ENCODE assay signal across 32 cellular contexts in the genomic region with DNA sequence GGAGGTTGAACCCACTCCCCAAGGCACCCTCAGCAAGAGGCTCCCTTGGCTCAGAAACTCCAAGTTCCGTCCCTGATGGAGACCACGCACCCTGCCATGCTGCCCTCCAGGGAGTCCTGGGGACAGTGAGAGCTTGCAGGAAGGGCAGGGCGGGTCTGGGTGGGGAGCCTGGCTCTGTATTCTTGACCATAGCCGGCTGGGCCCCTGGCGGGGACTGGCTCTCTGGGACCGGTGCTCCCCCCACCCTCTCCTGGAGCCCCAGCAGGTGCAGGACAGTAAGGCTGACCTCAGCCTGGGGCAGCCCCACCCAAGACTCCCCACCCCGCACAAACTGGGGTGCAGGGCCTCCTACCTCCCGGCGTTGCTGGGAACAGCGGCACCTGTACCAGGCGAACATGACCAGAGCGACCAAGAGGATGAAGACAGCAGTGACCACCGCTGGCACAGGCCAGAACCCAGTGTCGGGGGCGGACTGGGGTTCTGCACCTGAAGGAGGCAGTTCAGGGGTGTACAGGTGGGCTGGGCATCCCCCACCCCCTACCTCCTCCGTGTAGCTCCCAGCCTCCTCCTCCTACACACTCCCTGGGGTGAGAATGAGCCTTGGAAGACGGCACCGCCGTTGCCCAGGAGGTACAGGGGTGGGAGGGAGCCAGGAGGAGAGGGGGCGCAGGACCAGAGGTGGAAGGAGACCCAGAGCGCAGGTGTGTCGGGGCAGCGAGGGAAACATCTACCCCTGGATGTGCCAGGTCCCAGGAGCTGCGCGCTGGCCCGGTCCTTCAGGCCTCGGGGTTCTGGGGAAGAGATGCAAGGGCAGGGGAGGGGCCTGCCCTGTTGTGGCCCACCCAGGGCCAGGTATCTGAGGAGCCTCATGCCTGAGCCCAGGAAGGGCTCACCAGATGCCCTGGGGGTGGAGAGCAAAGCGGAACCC. TPM values are rescaled to one million over a fixed set of nuclear protein-coding genes. Genes with fewer than 3 reads are reported as not detected.
A peak's percentile ranks its signal among the peaks of the same experiment; 100 is the strongest.
DNase-seq lines count a peak whose midpoint lies in the region; ATAC-seq, FAIRE-seq and TF ChIP-seq lines count a peak whose summit lies in the region.
"Had no signal": no experiment of that assay in that cellular context is flagged by ENCODE, and none has a peak within 500 bp of the region (broad histone marks: within the 10 kb centered on the region; RNA-seq: fewer than 3 reads in every experiment).

No MANE protein-coding gene starts in this region.

- H3K4me3 ChIP-seq in A549 (no peak overlapping the region), neuronal stem cell (ENCODE audit: low read length in 2 of 2) (no peak overlapping the region), GM23248 (no peak overlapping the region)
- H3K4me3 ChIP-seq: esophagus muscularis mucosa, heart left ventricle, lung, mucosa of descending colon, ovary had no signal

- CTCF ChIA-PET in activated CD4-positive, alpha-beta T cell treated with anti-CD3 and anti-CD28 coated beads for 36 hours (lab: Charles Lee) = interaction anchor here (0.7 to 1.9 kb wide), 5 partner anchors 10 to 81 kb away, joined by 3 to 11 read pairs (median 3); partner anchors contain the start of gene SECTM1
- CTCF ChIA-PET in A549 (lab: Yijun Ruan, JAX) = interaction anchor here (0.6 to 15.6 kb wide), 24 partner anchors 10 to 442 kb away, joined by 3 to 343 read pairs (median 4); partner anchors contain the start of gene SECTM1
- CTCF ChIA-PET in activated CD4-positive, alpha-beta memory T cell treated with anti-CD3 and anti-CD28 coated beads for 36 hours (lab: Charles Lee) = interaction anchor here (0.6 to 6.1 kb wide), 9 partner anchors 8 to 94 kb away, joined by 3 to 113 read pairs (median 3); partner anchors contain the start of gene SECTM1
- CTCF ChIA-PET in CD4-positive, alpha-beta T cell (lab: Charles Lee) = interaction anchor here (1.2 kb wide), 1 partner anchor 67 kb away, joined by 3 read pairs; no protein-coding TSS in a partner anchor

- peaks cover 25% of the 10 kb centered on the region for H3K4me1 Mint-ChIP-seq in activated CD4-positive, alpha-beta T cell treated with anti-CD3 and anti-CD28 coated beads for 36 hours
- H3K4me1 Mint-ChIP-seq in activated CD4-positive, alpha-beta memory T cell treated with anti-CD3 and anti-CD28 coated beads for 36 hours (ENCODE audit: low read depth) = peaks cover 29% of the 10 kb centered on the region
- H3K4me1 Mint-ChIP-seq in CD4-positive, alpha-beta T cell (ENCODE audit: low read depth) = peaks cover 22% of the 10 kb centered on the region

- no peak overlapping the region for H4K91ac ChIP-seq in neuronal stem cell (ENCODE audit: low read depth, low read length, poor library complexity)

- no peak overlapping the region for H3K4me3 Mint-ChIP-seq in activated CD4-positive, alpha-beta T cell treated with anti-CD3 and anti-CD28 coated beads for 36 hours
- peak overlapping the region; percentile 80 for H3K4me3 Mint-ChIP-seq in activated CD4-positive, alpha-beta memory T cell treated with anti-CD3 and anti-CD28 coated beads for 36 hours
- no peak overlapping the region for H3K4me3 Mint-ChIP-seq in CD4-positive, alpha-beta T cell
- H3K4me3 Mint-ChIP-seq: central memory CD8-positive, alpha-beta T cell; dendritic cell treated with granulocyte-macrophage colony-stimulating factor and Interleukin-4, amounts not matched to agents 40 ng/mL and 50 ng/mL, for 4 days; nephron had no signal

- no peak for ATAC-seq in activated CD4-positive, alpha-beta T cell treated with anti-CD3 and anti-CD28 coated beads for 36 hours
- peak; percentile 19 to 21; a peak in 3 of 6 replicates for ATAC-seq in A549
- ATAC-seq in CD4-positive, alpha-beta T cell (ENCODE audit: poor library complexity) = no peak
- ATAC-seq in HG02571 (IDR thresholded peaks at IDR 0.05; ENCODE audit: unreplicated experiment) = no peak
- ATAC-seq: foreskin keratinocyte, heart left ventricle, mucosa of descending colon had no signal

- peak overlapping the region; percentile 48 for H2BK5ac ChIP-seq in neuronal stem cell (ENCODE audit: low read length)

- no peaks in the 10 kb centered on the region for H4K20me1 ChIP-seq in GM23248 (ENCODE audit: insufficient read depth)

- peak; percentile 9 for DNase-seq in activated CD4-positive, alpha-beta T cell treated with anti-CD3 and anti-CD28 coated beads for 36 hours
- DNase-seq in activated CD4-positive, alpha-beta T cell treated with anti-CD3 and anti-CD28 coated beads for 1 hour = no peak
- DNase-seq in A549 (ENCODE audit: low read depth in 1 of 2, low spot score in 1 of 2) = no peak
- DNase-seq in activated CD4-positive, alpha-beta memory T cell treated with anti-CD3 and anti-CD28 coated beads for 36 hours = no peak
- no peak for DNase-seq in neuronal stem cell (ENCODE audit: low spot score)
- no peak for DNase-seq in CD4-positive, alpha-beta T cell
- DNase-seq in GM23248 = no peak
- DNase-seq: 8988T; activated CD4-positive, alpha-beta T cell treated with anti-CD3 and anti-CD28 coated beads, Interleukin-2, amount 50 U/mL, for 4 hours; AML-193; DMS153; foreskin keratinocyte; heart left ventricle; Karpas-422; kidney glomerular epithelial cell; NCI-H1436; NCI-H774; small intestine; T1000 had no signal

- H3K27me3 ChIP-seq in neuronal stem cell (ENCODE audit: control insufficient read depth in 3 of 3, insufficient read depth in 3 of 3, low read depth in 1 of 3, low read length in 3 of 3) (peaks cover 0 to 57% (median 5%) of the 10 kb centered on the region in 3 experiments), GM23248 (replicated peaks; ENCODE audit: insufficient read depth) (no peaks in the 10 kb centered on the region)
- H3K27me3 ChIP-seq in CD4-positive, alpha-beta T cell (ENCODE audit: control insufficient read depth, insufficient read depth, low read length) = no peaks in the 10 kb centered on the region
- H3K27me3 ChIP-seq: ovary had no signal

- no peak for TF ChIP-seq EP300 in A549 (IDR thresholded peaks at IDR 0.05)

- no peak overlapping the region for H2BK12ac ChIP-seq in neuronal stem cell (ENCODE audit: low read length)

- peaks cover 12% of the 10 kb centered on the region; the same call in 2 of the 3 replicates for H3K4me1 ChIP-seq in A549
- H3K4me1 ChIP-seq in neuronal stem cell (ENCODE audit: control insufficient read depth in 2 of 2, insufficient read depth in 1 of 2, low read depth in 1 of 2, low read length in 2 of 2) = peaks cover 17 to 21% of the 10 kb centered on the region in 2 donors
- no peaks in the 10 kb centered on the region for H3K4me1 ChIP-seq in GM23248 (ENCODE audit: insufficient read depth)
- H3K4me1 ChIP-seq: foreskin keratinocyte had no signal

- no peak for TF ChIP-seq CTCF in A549 (IDR thresholded peaks at IDR 0.05)
- TF ChIP-seq CTCF in CD4-positive, alpha-beta T cell (IDR thresholded peaks at IDR 0.05) = no peak

- H3K36me3 Mint-ChIP-seq in activated CD4-positive, alpha-beta T cell treated with anti-CD3 and anti-CD28 coated beads for 36 hours (ENCODE audit: low read depth) = peaks cover 33% of the 10 kb centered on the region
- H3K36me3 Mint-ChIP-seq in activated CD4-positive, alpha-beta memory T cell treated with anti-CD3 and anti-CD28 coated beads for 36 hours = peaks cover 23% of the 10 kb centered on the region
- no peaks in the 10 kb centered on the region for H3K36me3 Mint-ChIP-seq in CD4-positive, alpha-beta T cell (ENCODE audit: low read depth)

- peak overlapping the region; percentile 84 for H2AK5ac ChIP-seq in neuronal stem cell (ENCODE audit: low read depth, low read length)

- H2AFZ ChIP-seq in neuronal stem cell (ENCODE audit: low read length) = no peak overlapping the region
- no peak overlapping the region for H2AFZ ChIP-seq in GM23248

- 80% methylated on average over 21 of the region's 28 CpGs for WGBS in A549 (ENCODE audit: missing lambda C conversion rate)
- WGBS in neuronal stem cell (ENCODE audit: extremely low coverage in 2 of 2, insufficient read length in 2 of 2, insufficient replicate concordance in 1 of 2), 2 donors = no CpG with 5 or more reads among the region's 28 CpGs
- WGBS in GM23248 (ENCODE audit: low coverage in 1 of 2, low lambda C conversion rate in 2 of 2, missing lambda C conversion rate in 2 of 2), 2 experiments = 73 to 81% methylated on average over 14 to 27 of the region's 28 CpGs

- no peak overlapping the region for H3K23ac ChIP-seq in neuronal stem cell (ENCODE audit: low read depth, low read length, poor library complexity)

- intact Hi-C loops in activated CD4-positive, alpha-beta T cell treated with anti-CD3 and anti-CD28 coated beads for 36 hours (cut with DNase I, micrococcal nuclease) = loop anchor here in 1 of 2 experiments (10.0 kb wide), 1 partner anchor 288 kb away; the partner anchor contains the start of genes DCXR and RAC3
- intact Hi-C loops in activated CD4-positive, alpha-beta memory T cell treated with anti-CD3 and anti-CD28 coated beads for 36 hours (cut with micrococcal nuclease) = no loop called here
- intact Hi-C loops in CD4-positive, alpha-beta T cell (cut with DNase I, micrococcal nuclease) = loop anchor here in 1 of 2 experiments (5.0 kb wide), 2 partner anchors 65 to 85 kb away; no protein-coding TSS in a partner anchor

- H3K36me3 ChIP-seq in neuronal stem cell (replicated peaks in 1 of 2; ENCODE audit: control insufficient read depth in 2 of 2, insufficient read depth in 2 of 2, low read length in 2 of 2) = no peaks in the 10 kb centered on the region
- no peaks in the 10 kb centered on the region for H3K36me3 ChIP-seq in GM23248 (ENCODE audit: low read depth)
- H3K36me3 ChIP-seq: ovary had no signal

- no peaks in the 10 kb centered on the region for H3K9me3 Mint-ChIP-seq in activated CD4-positive, alpha-beta T cell treated with anti-CD3 and anti-CD28 coated beads for 36 hours (ENCODE audit: low read depth)
- no peaks in the 10 kb centered on the region for H3K9me3 Mint-ChIP-seq in activated CD4-positive, alpha-beta memory T cell treated with anti-CD3 and anti-CD28 coated beads for 36 hours
- H3K9me3 Mint-ChIP-seq in CD4-positive, alpha-beta T cell = no peaks in the 10 kb centered on the region
- H3K9me3 Mint-ChIP-seq: central memory CD8-positive, alpha-beta T cell; dendritic cell treated with granulocyte-macrophage colony-stimulating factor and Interleukin-4, amounts not matched to agents 40 ng/mL and 50 ng/mL, for 4 days; nephron had no signal

- no peak for FAIRE-seq in A549 (lab: Jason Lieb, UNC)
- FAIRE-seq: H1, small intestine had no signal

- peaks cover 3% of the 10 kb centered on the region for H3K79me1 ChIP-seq in neuronal stem cell (ENCODE audit: low read depth, low read length)

- no peaks in the 10 kb centered on the region for H3K27me3 Mint-ChIP-seq in activated CD4-positive, alpha-beta T cell treated with anti-CD3 and anti-CD28 coated beads for 36 hours
- no peaks in the 10 kb centered on the region for H3K27me3 Mint-ChIP-seq in activated CD4-positive, alpha-beta memory T cell treated with anti-CD3 and anti-CD28 coated beads for 36 hours
- no peaks in the 10 kb centered on the region for H3K27me3 Mint-ChIP-seq in CD4-positive, alpha-beta T cell
- H3K27me3 Mint-ChIP-seq: central memory CD8-positive, alpha-beta T cell had no signal

- peak overlapping the region; percentile 62 for H2BK15ac ChIP-seq in neuronal stem cell (ENCODE audit: low read length)

- H3K79me2 ChIP-seq in GM23248 (ENCODE audit: insufficient read depth) = no peaks in the 10 kb centered on the region

- no peak for TF ChIP-seq RAD21 in A549 (conservative IDR thresholded peaks at IDR 0.05 in 1 of 2, IDR thresholded peaks at IDR 0.05 in 1 of 2)

- H3K4me2 ChIP-seq in A549 (no peak overlapping the region), neuronal stem cell (ENCODE audit: insufficient read depth, low read length, poor library complexity, severe bottlenecking) (no peak overlapping the region), GM23248 (ENCODE audit: unreplicated experiment) (no peak overlapping the region)

- no peaks in the 10 kb centered on the region for H3F3A ChIP-seq in GM23248 (ENCODE audit: insufficient read depth)

- H3K9me3 ChIP-seq in A549 (no peaks in the 10 kb centered on the region), neuronal stem cell (replicated peaks in 1 of 2; ENCODE audit: control insufficient read depth in 2 of 2, insufficient read depth in 1 of 2, low read depth in 1 of 2, low read length in 2 of 2) (peaks cover 7 to 10% of the 10 kb centered on the region in 2 donors), GM23248 (ENCODE audit: low read depth) (no peaks in the 10 kb centered on the region)
- no peaks in the 10 kb centered on the region for H3K9me3 ChIP-seq in CD4-positive, alpha-beta T cell (ENCODE audit: control insufficient read depth, low read length)
- H3K9me3 ChIP-seq: esophagus muscularis mucosa, heart left ventricle, mucosa of descending colon, ovary had no signal

- H2BK120ac ChIP-seq in neuronal stem cell (ENCODE audit: low read depth, low read length) = no peak overlapping the region

- H3K27ac ChIP-seq in A549 (peak overlapping the region in 1 of 2 experiments; percentile 21; a peak in 1 of 6 replicates), neuronal stem cell (replicated peaks; ENCODE audit: low read length) (no peak overlapping the region), GM23248 (no peak overlapping the region)
- H3K27ac ChIP-seq in CD4-positive, alpha-beta T cell (ENCODE audit: low read depth, low read length) = no peak overlapping the region
- H3K27ac ChIP-seq: esophagus muscularis mucosa, foreskin keratinocyte, heart left ventricle, HL-60, ovary had no signal

- peak overlapping the region; percentile 35 for H3K18ac ChIP-seq in neuronal stem cell (ENCODE audit: low read length)

- H3K9me2 ChIP-seq in GM23248 (ENCODE audit: insufficient read depth) = no peaks in the 10 kb centered on the region

- H3K9ac ChIP-seq in neuronal stem cell (ENCODE audit: low read depth, low read length, poor library complexity) (no peak overlapping the region), GM23248 (no peak overlapping the region)

- H4K8ac ChIP-seq in neuronal stem cell (ENCODE audit: low read depth, low read length) = no peak overlapping the region

- no peak overlapping the region for H3K14ac ChIP-seq in neuronal stem cell (ENCODE audit: low read length)

- no peak overlapping the region for H3K4ac ChIP-seq in neuronal stem cell (ENCODE audit: low read length)

- no peak for TF ChIP-seq POLR2A in A549 (IDR thresholded peaks at IDR 0.05; ENCODE audit: low read length)

- POLR2A ChIA-PET in activated CD4-positive, alpha-beta T cell treated with anti-CD3 and anti-CD28 coated beads for 36 hours (lab: Charles Lee) = interaction anchor here (0.7 to 3.2 kb wide), 5 partner anchors 8 to 51 kb away, joined by 3 to 62 read pairs (median 3); no protein-coding TSS in a partner anchor
- POLR2A ChIA-PET in A549 (lab: Yijun Ruan, JAX) = interaction anchor here (0.6 kb wide), 1 partner anchor 24 kb away, joined by 3 read pairs; no protein-coding TSS in a partner anchor
- POLR2A ChIA-PET in activated CD4-positive, alpha-beta memory T cell treated with anti-CD3 and anti-CD28 coated beads for 36 hours (lab: Charles Lee) = interaction anchor here (0.6 to 3.0 kb wide), 5 partner anchors 10 to 87 kb away, joined by 3 to 47 read pairs (median 5); partner anchors contain the start of gene SECTM1
- POLR2A ChIA-PET in CD4-positive, alpha-beta T cell (lab: Charles Lee) = interaction anchor here (0.7 to 2.1 kb wide), 4 partner anchors 21 to 122 kb away, joined by 3 to 17 read pairs (median 3); no protein-coding TSS in a partner anchor

- in situ Hi-C loops in GM23248 (cut with MboI) = no loop called here

- peak overlapping the region; percentile 37 for H3K27ac Mint-ChIP-seq in activated CD4-positive, alpha-beta T cell treated with anti-CD3 and anti-CD28 coated beads for 36 hours
- H3K27ac Mint-ChIP-seq in activated CD4-positive, alpha-beta memory T cell treated with anti-CD3 and anti-CD28 coated beads for 36 hours = peak overlapping the region; percentile 78
- no peak overlapping the region for H3K27ac Mint-ChIP-seq in CD4-positive, alpha-beta T cell
- H3K27ac Mint-ChIP-seq: dendritic cell treated with granulocyte-macrophage colony-stimulating factor and Interleukin-4, amounts not matched to agents 40 ng/mL and 50 ng/mL, for 4 days; nephron had no signal

RNA-seq across cellular contexts. Expression of gene CD7, which starts 5.4 kb away (rescaled TPM):
- 100 to 1,000 TPM; 614 to 725 TPM for total RNA-seq in activated CD4-positive, alpha-beta T cell treated with anti-CD3 and anti-CD28 coated beads for 36 hours
- polyA plus RNA-seq in A549 (2011; rRNA removed) (not detected in 2 replicates), A549 (2017; fragmentation: RNase III; extraction: RNeasy Plus Mini Kit Qiagen cat#74134 plus additional on column Dnase treatment) (not detected in 3 replicates), GM23248 (2016; fragmentation: Nextera tagmentation; extraction: Ambion mirVana) (0.23 TPM in 1 of 2 replicates, not detected in the other)
- not detected in 2 replicates for polyA plus RNA-seq in A549 (2012; cell fraction: cytosol; rRNA removed)
- polyA plus RNA-seq in A549 (2012; cell fraction: nucleus; rRNA removed) = 0.07 TPM in 1 of 2 replicates, not detected in the other
- polyA minus RNA-seq in A549 (2011; rRNA and poly(A)+ RNA removed) = not detected in 2 replicates
- total RNA-seq in activated CD4-positive, alpha-beta memory T cell treated with anti-CD3 and anti-CD28 coated beads for 36 hours = 100 to 1,000 TPM; 570 to 574 TPM
- polyA plus RNA-seq in neuronal stem cell (2013, experiment 1 of 2) = 1.5 TPM
- polyA plus RNA-seq in neuronal stem cell (2013, experiment 2 of 2) = 1.5 TPM
- 100 to 1,000 TPM; 225 to 234 TPM for total RNA-seq in CD4-positive, alpha-beta T cell
- total RNA-seq in GM23248 (2014; rRNA removed; shearing (Covaris generic)) = 0.22 TPM in 1 of 2 replicates, not detected in the other
- total RNA-seq: foreskin keratinocyte, OCI-LY7 had no signal
- polyA plus RNA-seq: foreskin keratinocyte had no signal

RNA-seq across cellular contexts. Expression of gene SECTM1, which starts 10.8 kb away (rescaled TPM):
- 10 to 100 TPM in 1 of 2 experiments, 1 to 10 TPM in 1; 9.0 to 10.9 TPM for total RNA-seq in activated CD4-positive, alpha-beta T cell treated with anti-CD3 and anti-CD28 coated beads for 36 hours
- polyA plus RNA-seq in A549 (2011; rRNA removed) = 0.22 and 0.58 TPM in 2 replicates
- 0.31 and 0.52 TPM in 2 replicates for polyA plus RNA-seq in A549 (2012; cell fraction: cytosol; rRNA removed)
- 0.58 and 0.83 TPM in 2 replicates for polyA plus RNA-seq in A549 (2012; cell fraction: nucleus; rRNA removed)
- 1.5 to 2.5 TPM (median 2.0 TPM) in 3 replicates for polyA plus RNA-seq in A549 (2017; fragmentation: RNase III; extraction: RNeasy Plus Mini Kit Qiagen cat#74134 plus additional on column Dnase treatment)
- polyA minus RNA-seq in A549 (2011; rRNA and poly(A)+ RNA removed) = not detected in 2 replicates
- 10 to 100 TPM; 12.2 to 12.7 TPM for total RNA-seq in activated CD4-positive, alpha-beta memory T cell treated with anti-CD3 and anti-CD28 coated beads for 36 hours
- polyA plus RNA-seq in neuronal stem cell (2013, experiment 1 of 2) = 0.39 TPM
- polyA plus RNA-seq in neuronal stem cell (2013, experiment 2 of 2) = 0.65 TPM
- 1 to 10 TPM; 2.1 to 3.1 TPM for total RNA-seq in CD4-positive, alpha-beta T cell
- total RNA-seq in GM23248 (2014; rRNA removed; shearing (Covaris generic)) = 1.4 and 3.0 TPM in 2 replicates
- polyA plus RNA-seq in GM23248 (2016; fragmentation: Nextera tagmentation; extraction: Ambion mirVana) = 1.4 TPM in 2 replicates
- total RNA-seq: OCI-LY7 had no signal

RNA-seq across cellular contexts. Expression of gene TEX19, which starts 36.3 kb away (rescaled TPM):
- not detected for total RNA-seq in activated CD4-positive, alpha-beta T cell treated with anti-CD3 and anti-CD28 coated beads for 36 hours
- 0.32 and 0.43 TPM in 2 replicates for polyA plus RNA-seq in A549 (2011; rRNA removed)
- 0.74 and 0.80 TPM in 2 replicates for polyA plus RNA-seq in A549 (2012; cell fraction: cytosol; rRNA removed)
- polyA plus RNA-seq in A549 (2012; cell fraction: nucleus; rRNA removed) = 0.55 and 0.59 TPM in 2 replicates
- polyA plus RNA-seq in A549 (2017; fragmentation: RNase III; extraction: RNeasy Plus Mini Kit Qiagen cat#74134 plus additional on column Dnase treatment) = 0.50 to 0.66 TPM (median 0.55 TPM) in 3 replicates
- 0.44 and 0.58 TPM in 2 replicates for polyA minus RNA-seq in A549 (2011; rRNA and poly(A)+ RNA removed)
- total RNA-seq in activated CD4-positive, alpha-beta memory T cell treated with anti-CD3 and anti-CD28 coated beads for 36 hours = not detected
- 0.28 TPM for polyA plus RNA-seq in neuronal stem cell (2013, experiment 1 of 2)
- polyA plus RNA-seq in neuronal stem cell (2013, experiment 2 of 2) = 0.19 TPM
- total RNA-seq in CD4-positive, alpha-beta T cell = not detected
- not detected in 2 replicates for total RNA-seq in GM23248 (2014; rRNA removed; shearing (Covaris generic))
- polyA plus RNA-seq in GM23248 (2016; fragmentation: Nextera tagmentation; extraction: Ambion mirVana) = not detected in 2 replicates
- total RNA-seq: esophagus muscularis mucosa, heart left ventricle, lung, mucosa of descending colon, ovary, Right ventricle myocardium inferior, ureter had no signal
- polyA plus RNA-seq: heart left ventricle, ovary had no signal

RNA-seq across cellular contexts. Expression of gene UTS2R, which starts 48.8 kb away (rescaled TPM):
- not detected for total RNA-seq in activated CD4-positive, alpha-beta T cell treated with anti-CD3 and anti-CD28 coated beads for 36 hours
- polyA plus RNA-seq in A549 (2011; rRNA removed) (not detected in 2 replicates), A549 (2017; fragmentation: RNase III; extraction: RNeasy Plus Mini Kit Qiagen cat#74134 plus additional on column Dnase treatment) (not detected in 3 replicates), GM23248 (2016; fragmentation: Nextera tagmentation; extraction: Ambion mirVana) (not detected in 2 replicates)
- polyA plus RNA-seq in A549 (2012; cell fraction: cytosol; rRNA removed) = not detected in 2 replicates
- polyA plus RNA-seq in A549 (2012; cell fraction: nucleus; rRNA removed) = 0.06 and 0.11 TPM in 2 replicates
- polyA minus RNA-seq in A549 (2011; rRNA and poly(A)+ RNA removed) = not detected in 2 replicates
- total RNA-seq in activated CD4-positive, alpha-beta memory T cell treated with anti-CD3 and anti-CD28 coated beads for 36 hours = not detected
- polyA plus RNA-seq in neuronal stem cell (2013, experiment 1 of 2) = 0.11 TPM
- 0.12 TPM for polyA plus RNA-seq in neuronal stem cell (2013, experiment 2 of 2)
- total RNA-seq in CD4-positive, alpha-beta T cell = not detected
- total RNA-seq in GM23248 (2014; rRNA removed; shearing (Covaris generic)) = not detected in 2 replicates
- total RNA-seq: esophagus muscularis mucosa, foreskin keratinocyte, H1, mucosa of descending colon, ovary, ureter had no signal
- polyA plus RNA-seq: foreskin keratinocyte, lung, ovary, small intestine had no signal

RNA-seq across cellular contexts. Expression of gene CSNK1D, which starts 49.3 kb away (rescaled TPM):
- total RNA-seq in activated CD4-positive, alpha-beta T cell treated with anti-CD3 and anti-CD28 coated beads for 36 hours = 100 to 1,000 TPM; 118 to 182 TPM
- 130 and 139 TPM in 2 replicates for polyA plus RNA-seq in A549 (2011; rRNA removed)
- polyA plus RNA-seq in A549 (2012; cell fraction: cytosol; rRNA removed) = 182 and 192 TPM in 2 replicates
- polyA plus RNA-seq in A549 (2012; cell fraction: nucleus; rRNA removed) = 734 and 786 TPM in 2 replicates
- 151 to 173 TPM (median 163 TPM) in 3 replicates for polyA plus RNA-seq in A549 (2017; fragmentation: RNase III; extraction: RNeasy Plus Mini Kit Qiagen cat#74134 plus additional on column Dnase treatment)
- polyA minus RNA-seq in A549 (2011; rRNA and poly(A)+ RNA removed) = 105 and 128 TPM in 2 replicates
- 100 to 1,000 TPM; 110 to 111 TPM for total RNA-seq in activated CD4-positive, alpha-beta memory T cell treated with anti-CD3 and anti-CD28 coated beads for 36 hours
- polyA plus RNA-seq in neuronal stem cell (2013, experiment 1 of 2) = 70.3 TPM
- 72.1 TPM for polyA plus RNA-seq in neuronal stem cell (2013, experiment 2 of 2)
- total RNA-seq in CD4-positive, alpha-beta T cell = 100 to 1,000 TPM; 277 to 286 TPM
- 24.5 and 35.1 TPM in 2 replicates for total RNA-seq in GM23248 (2014; rRNA removed; shearing (Covaris generic))
- polyA plus RNA-seq in GM23248 (2016; fragmentation: Nextera tagmentation; extraction: Ambion mirVana) = 102 and 114 TPM in 2 replicates

Comparison
In these comparisons a context has a peak if more than half of its experiments do, and no peak if none do; other contexts are left out.
1. ATAC-seq: peak in A549 (2 of 2); none in activated CD4-positive, alpha-beta T cell treated with anti-CD3 and anti-CD28 coated beads for 36 hours (single experiment), CD4-positive, alpha-beta T cell (single experiment) and HG02571 (single experiment).
2. RNA of gene CD7, which starts 5.4 kb away (total RNA-seq): 614 to 725 TPM in activated CD4-positive, alpha-beta T cell treated with anti-CD3 and anti-CD28 coated beads for 36 hours, 570 to 574 TPM in activated CD4-positive, alpha-beta memory T cell treated with anti-CD3 and anti-CD28 coated beads for 36 hours and 225 to 234 TPM in CD4-positive, alpha-beta T cell; 0.22 TPM in GM23248; every median in the first group is over 100 times any median in the second.